11 cellular contexts compared by ENCODE assay signal in genomic region chr3:138470687-138471086, GRCh38. TPM values are rescaled to one million over a fixed set of nuclear protein-coding genes. Genes with fewer than 3 reads are reported as not detected.
DNase-seq lines count a peak whose midpoint lies in the region; ATAC-seq and TF ChIP-seq lines count a peak whose summit lies in the region.
"Had no signal": no experiment of that assay in that cellular context is flagged by ENCODE, and none has a peak within 500 bp of the region (broad histone marks: within the 10 kb centered on the region; RNA-seq: fewer than 3 reads in every experiment).

No MANE protein-coding gene starts in this region.

- no peaks in the 10 kb centered on the region for H3K9me3 ChIP-seq in esophagus muscularis mucosa
- no peaks in the 10 kb centered on the region for H3K9me3 ChIP-seq in muscle layer of colon (ENCODE audit: low read length)
- H3K9me3 ChIP-seq in transverse colon, result no peaks in the 10 kb centered on the region
- H3K9me3 ChIP-seq: BLaER1 treated with 17β-estradiol and CSF1 and Interleukin-3, amounts not matched to agents 10 nM and 100 nM had no signal

- no peak for TF ChIP-seq EP300 in esophagus muscularis mucosa (IDR thresholded peaks at IDR 0.05)
- peak; percentile 83 for TF ChIP-seq EP300 in transverse colon (IDR thresholded peaks at IDR 0.05; ENCODE audit: low read depth)

- H3K27ac ChIP-seq in esophagus muscularis mucosa (replicated peaks in 1 of 4) (no peak overlapping the region), muscle layer of colon (ENCODE audit: low read depth, low read length) (peak overlapping the region; percentile 59), transverse colon (peak overlapping the region; percentile 27 to 84 (median 60))
- H3K27ac ChIP-seq: BLaER1 treated with 17β-estradiol and CSF1 and Interleukin-3, amounts not matched to agents 10 nM and 100 nM; HL-60 had no signal

- 52% methylated on average over 3 of the region's 3 CpGs for WGBS in esophagus muscularis mucosa
- WGBS in transverse colon (ENCODE audit: low coverage in 1 of 2), 2 donors, result 78% methylated on average over 3 of the region's 3 CpGs; no CpG with 5 or more reads in 1 of the 2 donors

- TF ChIP-seq POLR2A in esophagus muscularis mucosa (IDR thresholded peaks at IDR 0.05; ENCODE audit: low read depth) (no peak), transverse colon (IDR thresholded peaks at IDR 0.05) (no peak)

- H3K4me3 ChIP-seq in esophagus muscularis mucosa (no peak overlapping the region), muscle layer of colon (ENCODE audit: low read depth in 1 of 2, low read length in 2 of 2) (no peak overlapping the region), transverse colon (no peak overlapping the region)
- H3K4me3 ChIP-seq: BLaER1 treated with 17β-estradiol and CSF1 and Interleukin-3, amounts not matched to agents 10 nM and 100 nM had no signal

- intact Hi-C loops in esophagus muscularis mucosa (cut with DNase I) (no loop called here), left ventricle myocardium superior (cut with micrococcal nuclease) (no loop called here), transverse colon (cut with DNase I; ENCODE audit: low total_unique reads) (no loop called here)

- in situ Hi-C loops in transverse colon (cut with MboI; ENCODE audit: low pct_ligation_motif_present in 1 of 4, low pct_unique_long_range_greater_than_20kb in 1 of 4, low sequenced_read_pairs in 3 of 4), result no loop called here

- no peak for TF ChIP-seq CTCF in esophagus muscularis mucosa (IDR thresholded peaks at IDR 0.05)
- TF ChIP-seq CTCF in transverse colon (IDR thresholded peaks at IDR 0.05), result no peak

- ATAC-seq in left ventricle myocardium superior (peak; percentile 87), GM21576 (IDR thresholded peaks at IDR 0.05; ENCODE audit: unreplicated experiment) (no peak)

- H3K27me3 ChIP-seq in esophagus muscularis mucosa, result no peaks in the 10 kb centered on the region
- H3K27me3 ChIP-seq in muscle layer of colon (ENCODE audit: control insufficient read depth in 1 of 2, insufficient read depth in 2 of 2, low read length in 2 of 2), result no peaks in the 10 kb centered on the region
- H3K27me3 ChIP-seq in transverse colon, result no peaks in the 10 kb centered on the region
- H3K27me3 ChIP-seq: BLaER1 treated with 17β-estradiol and CSF1 and Interleukin-3, amounts not matched to agents 10 nM and 100 nM had no signal

- no peaks in the 10 kb centered on the region for H3K36me3 ChIP-seq in esophagus muscularis mucosa
- H3K36me3 ChIP-seq in muscle layer of colon (ENCODE audit: insufficient read depth, low read length), result no peaks in the 10 kb centered on the region
- H3K36me3 ChIP-seq in transverse colon, result no peaks in the 10 kb centered on the region
- H3K36me3 ChIP-seq: BLaER1 treated with 17β-estradiol and CSF1 and Interleukin-3, amounts not matched to agents 10 nM and 100 nM had no signal

- no peak overlapping the region for H3K9ac ChIP-seq in muscle layer of colon (ENCODE audit: low read length)
- H3K9ac ChIP-seq: BLaER1 treated with 17β-estradiol and CSF1 and Interleukin-3, amounts not matched to agents 10 nM and 100 nM had no signal

- peak; percentile 90 for DNase-seq in esophagus muscularis mucosa (ENCODE audit: extremely low spot score)
- DNase-seq in left ventricle myocardium superior, result peak; percentile 48
- DNase-seq in transverse colon, result peak; percentile 56
- DNase-seq in germinal center (ENCODE audit: low spot score), result no peak
- DNase-seq in AG08395 (ENCODE audit: low spot score), result no peak
- DNase-seq: GOT3, NCI-H1436 had no signal

- H3K4me1 ChIP-seq in esophagus muscularis mucosa, result no peaks in the 10 kb centered on the region
- peaks cover 33% of the 10 kb centered on the region for H3K4me1 ChIP-seq in muscle layer of colon (ENCODE audit: insufficient read depth, low read length)
- H3K4me1 ChIP-seq in transverse colon, result peaks cover 0 to 10% (median 1%) of the 10 kb centered on the region in 4 donors

RNA-seq across cellular contexts. Expression of gene ESYT3, which starts 36.3 kb away (rescaled TPM):
- total RNA-seq in esophagus muscularis mucosa (1 to 10 TPM in 1 of 4 donors, under 1 TPM in 2, not detected in 1; 0.45 to 1.1 (median 0.83) TPM), left ventricle myocardium superior (1.2 TPM), transverse colon (1 to 10 TPM in 3 of 4 donors, under 1 TPM in 1; 0.60 to 6.0 (median 2.8) TPM)

Comparison
In these comparisons a context has a peak if more than half of its experiments do, and no peak if none do; other contexts are left out.
1. DNase-seq: peak in esophagus muscularis mucosa (single experiment), left ventricle myocardium superior (single experiment) and transverse colon (single experiment); none in germinal center (single experiment) and AG08395 (single experiment).
2. H3K27ac ChIP-seq: peak in muscle layer of colon (single experiment) and transverse colon (4 of 4); none in esophagus muscularis mucosa (0 of 4).